In genomic region chr17:871731-872517, GRCh38 we compare ENCODE assay signal across 28 cellular contexts.
DNase-seq lines count a peak whose midpoint lies in the region; TF ChIP-seq lines count a peak whose summit lies in the region.
"Had no signal": no experiment of that assay in that cellular context is flagged by ENCODE, and none has a peak within 500 bp of the region (broad histone marks: within the 10 kb centered on the region; RNA-seq: fewer than 3 reads in every experiment).

No MANE protein-coding gene starts in this region.

- H3K4me1 Mint-ChIP-seq in HFFc6 (ENCODE audit: low read depth) (peaks cover 38% of the 10 kb centered on the region), osteocyte (ENCODE audit: unreplicated experiment) (peaks cover 55% of the 10 kb centered on the region)
- H3K4me1 Mint-ChIP-seq: memory B cell had no signal

- H3K27me3 ChIP-seq in BLaER1 treated with 17β-estradiol and CSF1 and Interleukin-3, amounts not matched to agents 10 nM and 100 nM, result no peaks in the 10 kb centered on the region
- H3K27me3 ChIP-seq in esophagus muscularis mucosa, result no peaks in the 10 kb centered on the region
- H3K27me3 ChIP-seq: ascending aorta, esophagus squamous epithelium, tibial artery had no signal

- no peak for TF ChIP-seq POLR2A in esophagus muscularis mucosa (IDR thresholded peaks at IDR 0.05; ENCODE audit: low read depth)

- H3K9me3 ChIP-seq in BLaER1 treated with 17β-estradiol and CSF1 and Interleukin-3, amounts not matched to agents 10 nM and 100 nM (replicated peaks in 1 of 11), result peaks cover 6 to 39% (median 24%) of the 10 kb centered on the region in 11 experiments; a peak in 21 of 22 replicates
- no peaks in the 10 kb centered on the region for H3K9me3 ChIP-seq in esophagus muscularis mucosa
- H3K9me3 ChIP-seq: A549, ascending aorta, esophagus squamous epithelium, tibial artery had no signal

- H3K27ac Mint-ChIP-seq in HFFc6 (peak overlapping the region; percentile 6; the same call in 1 of the 2 replicates), osteocyte (ENCODE audit: unreplicated experiment) (peak overlapping the region; percentile 84)
- H3K27ac Mint-ChIP-seq: activated CD8-positive, alpha-beta T cell treated with anti-CD3 and anti-CD28 coated beads for 36 hours; activated naive CD4-positive, alpha-beta T cell treated with anti-CD3 and anti-CD28 coated beads, Interleukin-2, amount 50 U/mL, for 24 hours; activated T-helper 2 cell treated with anti-CD3 and anti-CD28 coated beads, Interferon-gamma antibody, Interleukin-2, Interleukin-4, amounts not matched to agents 10 μg/mL and 5 μg/mL and 100 μg/mL, durations not matched to agents 14 hours and 24 hours and 36 hours; B cell; dendritic cell treated with granulocyte-macrophage colony-stimulating factor and Interleukin-4, amounts not matched to agents 40 ng/mL and 50 ng/mL, for 4 days; endodermal cell; memory B cell had no signal

- intact Hi-C loops in esophagus muscularis mucosa (cut with DNase I), result no loop called here

- TF ChIP-seq CTCF in HFFc6 (IDR thresholded peaks at IDR 0.05) (no peak), esophagus muscularis mucosa (IDR thresholded peaks at IDR 0.05) (no peak), osteocyte (IDR thresholded peaks at IDR 0.05) (no peak)

- H3K4me3 Mint-ChIP-seq in HFFc6, result no peak overlapping the region
- no peak overlapping the region for H3K4me3 Mint-ChIP-seq in osteocyte (ENCODE audit: unreplicated experiment)
- H3K4me3 Mint-ChIP-seq: activated CD8-positive, alpha-beta T cell treated with anti-CD3 and anti-CD28 coated beads for 36 hours; activated naive CD4-positive, alpha-beta T cell treated with anti-CD3 and anti-CD28 coated beads, Interleukin-2, amount 50 U/mL, for 24 hours; B cell; dendritic cell treated with granulocyte-macrophage colony-stimulating factor and Interleukin-4, amounts not matched to agents 40 ng/mL and 50 ng/mL, for 4 days; endodermal cell; immature natural killer cell; memory B cell had no signal

- peak overlapping the region in 6 of 11 experiments; percentile 5 to 55 (median 36); a peak in 7 of 22 replicates for H3K27ac ChIP-seq in BLaER1 treated with 17β-estradiol and CSF1 and Interleukin-3, amounts not matched to agents 10 nM and 100 nM
- peak overlapping the region in 3 of 4 donors; percentile 87 to 92 (median 89) for H3K27ac ChIP-seq in esophagus muscularis mucosa (replicated peaks in 1 of 4)
- H3K27ac ChIP-seq: A549, ascending aorta had no signal

- H3K36me3 Mint-ChIP-seq in HFFc6 (ENCODE audit: low read depth), result peaks cover 11% of the 10 kb centered on the region
- peaks cover 10% of the 10 kb centered on the region for H3K36me3 Mint-ChIP-seq in osteocyte (ENCODE audit: unreplicated experiment)
- H3K36me3 Mint-ChIP-seq: activated naive CD4-positive, alpha-beta T cell treated with anti-CD3 and anti-CD28 coated beads, Interleukin-2, amount 50 U/mL, for 24 hours; memory B cell had no signal

- H3K4me3 ChIP-seq in BLaER1 treated with 17β-estradiol and CSF1 and Interleukin-3, amounts not matched to agents 10 nM and 100 nM, result no peak overlapping the region
- H3K4me3 ChIP-seq in esophagus muscularis mucosa, result no peak overlapping the region
- H3K4me3 ChIP-seq: A549, ascending aorta, esophagus squamous epithelium, tibial artery had no signal

- no peak for DNase-seq in HFFc6
- DNase-seq in esophagus muscularis mucosa (ENCODE audit: extremely low spot score), result no peak
- DNase-seq in osteocyte (ENCODE audit: extremely low spot score, unreplicated experiment), result no peak
- DNase-seq in NCI-H526 (lab: John Stamatoyannopoulos, UW), result no peak
- no peak for DNase-seq in NCI-H1930 (lab: John Stamatoyannopoulos, UW)
- no peak for DNase-seq in NCI-H69 (lab: John Stamatoyannopoulos, UW)
- no peak for DNase-seq in cerebellar nuclear complex (lab: John Stamatoyannopoulos, UW)
- DNase-seq: activated CD4-positive, alpha-beta T cell treated with anti-CD3 and anti-CD28 coated beads for 1 hour; activated CD8-positive, alpha-beta T cell treated with anti-CD3 and anti-CD28 coated beads for 36 hours; endodermal cell; esophagus squamous epithelium; HCEC 1CT; hippocampal formation; immature natural killer cell; NCI-H2081; NCI-H226; nucleus accumbens; small intestine; stimulated activated CD4-positive, alpha-beta T cell treated with anti-CD3 and anti-CD28 coated beads, Interleukin-1b, Interleukin-23, amount 100 ng/mL, for 48 hours; tibial artery had no signal

- H3K36me3 ChIP-seq in BLaER1 treated with 17β-estradiol and CSF1 and Interleukin-3, amounts not matched to agents 10 nM and 100 nM, result peaks cover 0 to 46% (median 19%) of the 10 kb centered on the region in 11 experiments; a peak in 16 of 22 replicates
- no peaks in the 10 kb centered on the region for H3K36me3 ChIP-seq in esophagus muscularis mucosa
- H3K36me3 ChIP-seq: ascending aorta, esophagus squamous epithelium, tibial artery had no signal

- H3K4me2 ChIP-seq in BLaER1 treated with 17β-estradiol and CSF1 and Interleukin-3, amounts not matched to agents 10 nM and 100 nM, result peak overlapping the region in 8 of 11 experiments; percentile 7 to 96 (median 90); a peak in 15 of 22 replicates
- H3K4me2 ChIP-seq: A549 had no signal

- TF ChIP-seq EP300 in esophagus muscularis mucosa (IDR thresholded peaks at IDR 0.05), result no peak

- peaks cover 38 to 90% (median 75%) of the 10 kb centered on the region in 10 experiments for H3K4me1 ChIP-seq in BLaER1 treated with 17β-estradiol and CSF1 and Interleukin-3, amounts not matched to agents 10 nM and 100 nM
- H3K4me1 ChIP-seq in esophagus muscularis mucosa, result peaks cover 29 to 54% (median 51%) of the 10 kb centered on the region in 4 donors

- H3K9ac ChIP-seq in BLaER1 treated with 17β-estradiol and CSF1 and Interleukin-3, amounts not matched to agents 10 nM and 100 nM, result peak overlapping the region in 1 of 11 experiments; percentile 13; a peak in 2 of 22 replicates

- peaks cover 0 to 5% (median 0%) of the 10 kb centered on the region in 11 experiments; a peak in 1 of 22 replicates for H4K20me1 ChIP-seq in BLaER1 treated with 17β-estradiol and CSF1 and Interleukin-3, amounts not matched to agents 10 nM and 100 nM

- WGBS in esophagus muscularis mucosa, result 43% methylated on average over 9 of the region's 9 CpGs

- H3K27me3 Mint-ChIP-seq in HFFc6 (ENCODE audit: insufficient read depth) (peaks cover 4% of the 10 kb centered on the region), osteocyte (ENCODE audit: unreplicated experiment) (no peaks in the 10 kb centered on the region)

- H3K9me3 Mint-ChIP-seq in HFFc6 (no peaks in the 10 kb centered on the region), osteocyte (ENCODE audit: unreplicated experiment) (peaks cover 3% of the 10 kb centered on the region)
- H3K9me3 Mint-ChIP-seq: activated naive CD4-positive, alpha-beta T cell treated with anti-CD3 and anti-CD28 coated beads, Interleukin-2, amount 50 U/mL, for 24 hours; dendritic cell treated with granulocyte-macrophage colony-stimulating factor and Interleukin-4, amounts not matched to agents 40 ng/mL and 50 ng/mL, for 4 days; endodermal cell had no signal
